19 cellular contexts compared by ENCODE assay signal in the genomic region with DNA sequence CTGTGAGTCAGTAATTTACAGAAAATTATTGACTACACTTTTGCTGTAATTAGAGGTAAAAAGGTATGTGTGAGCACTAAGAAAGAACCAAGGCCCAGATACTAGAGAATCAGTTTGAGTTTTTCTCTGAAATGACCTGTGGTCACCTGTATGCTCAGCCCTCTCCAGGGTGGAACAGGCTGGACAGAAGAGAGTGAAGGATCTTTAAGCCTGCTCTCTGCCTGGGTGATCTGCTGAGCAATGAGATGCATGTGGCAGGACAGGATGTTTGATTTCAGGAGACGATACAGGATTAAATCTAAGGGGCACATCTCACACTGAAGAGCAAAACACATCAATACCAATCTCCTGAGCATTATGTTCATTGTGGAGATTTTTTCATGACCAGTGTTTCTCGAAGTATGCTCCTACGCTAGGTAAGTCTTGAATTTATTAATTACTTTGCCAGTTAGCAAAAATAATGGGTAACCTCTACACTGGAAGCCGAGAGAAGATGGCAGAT.
"Had no signal": no experiment of that assay in that cellular context is flagged by ENCODE, and none has a peak within 500 bp of the region (broad histone marks: within the 10 kb centered on the region; RNA-seq: fewer than 3 reads in every experiment).

No MANE protein-coding gene starts in this region.

- H3K27me3 ChIP-seq: colonic mucosa, foreskin keratinocyte, heart left ventricle, suprapubic skin had no signal

- H3K4me1 ChIP-seq: colonic mucosa, foreskin keratinocyte, lower lobe of right lung had no signal

- H3K27ac Mint-ChIP-seq: stimulated activated naive CD8-positive, alpha-beta T cell treated with anti-CD3 and anti-CD28 coated beads, Interleukin-15, Interleukin-2, amounts not matched to agents 100 ng/mL and 50 ng/mL, for 24 hours; type B pancreatic cell had no signal

- H3K27me3 Mint-ChIP-seq: activated naive CD8-positive, alpha-beta T cell; stimulated activated naive CD8-positive, alpha-beta T cell treated with anti-CD3 and anti-CD28 coated beads, Interleukin-15, Interleukin-2, amounts not matched to agents 100 ng/mL and 50 ng/mL, for 24 hours; type B pancreatic cell had no signal

- DNase-seq: activated CD4-positive, alpha-beta T cell treated with anti-CD3 and anti-CD28 coated beads, Interleukin-2, amount 50 U/mL, for 48 hours; activated CD4-positive, CD25-positive, alpha-beta regulatory T cell treated with anti-CD3 and anti-CD28 coated beads, Interleukin-2, amount 50 U/mL, for 72 hours; activated gamma-delta T cell treated with Interleukin-2 at 50 U/mL for 16 hours; activated T-cell treated with anti-CD3 and anti-CD28 coated beads, Interleukin-2, amount 50 U/mL, for 48 hours; amniotic stem cell; central memory CD4-positive, alpha-beta T cell; colonic mucosa; foreskin keratinocyte; heart left ventricle; immature natural killer cell; left cardiac atrium; lower lobe of right lung; stimulated activated CD4-positive, alpha-beta T cell treated with anti-CD3 and anti-CD28 coated beads, Interleukin-4, amount 100 ng/mL, for 4 hours had no signal

- H3K4me3 ChIP-seq: colonic mucosa, heart left ventricle, lower lobe of right lung, skin epidermis, suprapubic skin had no signal

- H3K4me1 Mint-ChIP-seq: immature natural killer cell, mesothelial cell of epicardium had no signal

- H3K4me3 Mint-ChIP-seq: activated naive CD8-positive, alpha-beta T cell; immature natural killer cell; mesothelial cell of epicardium; stimulated activated naive CD8-positive, alpha-beta T cell treated with anti-CD3 and anti-CD28 coated beads, Interleukin-15, Interleukin-2, amounts not matched to agents 100 ng/mL and 50 ng/mL, for 24 hours; type B pancreatic cell had no signal

- H3K27ac ChIP-seq: colonic mucosa, foreskin keratinocyte, heart left ventricle, lower lobe of right lung, skin epidermis, suprapubic skin had no signal

- H3K9me3 Mint-ChIP-seq: mesothelial cell of epicardium; stimulated activated naive CD8-positive, alpha-beta T cell treated with anti-CD3 and anti-CD28 coated beads, Interleukin-15, Interleukin-2, amounts not matched to agents 100 ng/mL and 50 ng/mL, for 24 hours; type B pancreatic cell had no signal

- ATAC-seq: foreskin keratinocyte, heart left ventricle, left cardiac atrium had no signal

- H3K9me3 ChIP-seq: colonic mucosa, heart left ventricle, lower lobe of right lung, suprapubic skin had no signal
